Comparison of ENCODE assay signal across 8 cellular contexts in genomic region chr3:183253364-183253960, GRCh38. TPM values are rescaled to one million over a fixed set of nuclear protein-coding genes. Genes with fewer than 3 reads are reported as not detected.
DNase-seq lines count a peak whose midpoint lies in the region; ATAC-seq and TF ChIP-seq lines count a peak whose summit lies in the region.

No MANE protein-coding gene starts in this region.

- no peak overlapping the region for H3K9ac ChIP-seq in iPS-15b (ENCODE audit: low read depth, low read length)

- H3K36me3 ChIP-seq in breast epithelium (no peaks in the 10 kb centered on the region), iPS-15b (ENCODE audit: control insufficient read depth, insufficient read depth, low read length) (no peaks in the 10 kb centered on the region)

- intact Hi-C loops in breast epithelium (cut with DNase I; ENCODE audit: low total_unique reads) (no loop called here), sciatic nerve (cut with DNase I) (no loop called here)

- H3K4me3 ChIP-seq in breast epithelium: peak overlapping the region; percentile 64 to 87 (median 84)
- H3K4me3 ChIP-seq in iPS-15b (ENCODE audit: low read depth, low read length): peak overlapping the region; percentile 71

- TF ChIP-seq POLR2A in breast epithelium (IDR thresholded peaks at IDR 0.05): peak; percentile 28

- no peaks in the 10 kb centered on the region for H3K4me1 ChIP-seq in breast epithelium
- peaks cover 21% of the 10 kb centered on the region for H3K4me1 ChIP-seq in iPS-15b (ENCODE audit: control insufficient read depth, insufficient read depth, low read length)

- ATAC-seq in GM19351 (IDR thresholded peaks at IDR 0.05; ENCODE audit: unreplicated experiment) (peak; percentile 40), sciatic nerve (peak; percentile 92), GM19467 (IDR thresholded peaks at IDR 0.05; ENCODE audit: unreplicated experiment) (no peak)

- H3K27ac ChIP-seq in breast epithelium: peak overlapping the region; percentile 93 to 95

- H3K27me3 ChIP-seq in breast epithelium: no peaks in the 10 kb centered on the region
- H3K27me3 ChIP-seq in iPS-15b (ENCODE audit: control insufficient read depth, insufficient read depth, low read length): peaks cover 35% of the 10 kb centered on the region

- no peak for TF ChIP-seq CTCF in breast epithelium (IDR thresholded peaks at IDR 0.05)

- in situ Hi-C loops in ACHN (cut with HindIII; ENCODE audit: low pct_ligation_motif_present, low pct_unique_long_range_greater_than_20kb, low sequenced_read_pairs): no loop called here

- H3K9me3 ChIP-seq in breast epithelium (no peaks in the 10 kb centered on the region), iPS-15b (ENCODE audit: control insufficient read depth, insufficient read depth, low read length) (no peaks in the 10 kb centered on the region)

- DNase-seq in ACHN: peak; percentile 35
- peak; percentile 13 for DNase-seq in RPMI8226
- DNase-seq in breast epithelium (ENCODE audit: low spot score in 2 of 2): peak in 1 of 2 donors; percentile 65
- DNase-seq in sciatic nerve (ENCODE audit: low spot score): peak; percentile 84
- DNase-seq in amniotic stem cell (lab: John Stamatoyannopoulos, UW): no peak

RNA-seq across cellular contexts. Expression of gene B3GNT5, which starts 0.4 kb away (rescaled TPM):
- total RNA-seq in breast epithelium (10 to 100 TPM in 1 of 3 donors, 1 to 10 TPM in 2; 3.0 to 12.1 (median 6.2) TPM), sciatic nerve (30.3 TPM)
